18 cellular contexts compared by ENCODE assay signal in genomic region chr9:11038366-11038765, GRCh38.
DNase-seq lines count a peak whose midpoint lies in the region; TF ChIP-seq lines count a peak whose summit lies in the region.
"Had no signal": no experiment of that assay in that cellular context is flagged by ENCODE, and none has a peak within 500 bp of the region (broad histone marks: within the 10 kb centered on the region; RNA-seq: fewer than 3 reads in every experiment).

No MANE protein-coding gene starts in this region.

- H2BK5ac ChIP-seq in H9 (ENCODE audit: insufficient read length, low read length) = no peak overlapping the region

- H2BK120ac ChIP-seq in H9 (ENCODE audit: low read depth, low read length, poor library complexity, severe bottlenecking) = no peak overlapping the region

- H3K36me3 ChIP-seq in HUES64 (ENCODE audit: insufficient read depth, low read length) = no peaks in the 10 kb centered on the region
- no peaks in the 10 kb centered on the region for H3K36me3 ChIP-seq in endodermal cell (ENCODE audit: control insufficient read depth, insufficient read depth, low read length)
- H3K36me3 ChIP-seq in neural progenitor cell = no peaks in the 10 kb centered on the region
- H3K36me3 ChIP-seq: BLaER1 had no signal

- H2BK20ac ChIP-seq in H9 (ENCODE audit: low read depth, low read length, poor library complexity, severe bottlenecking) = no peak overlapping the region

- TF ChIP-seq CTCF in H9 (conservative IDR thresholded peaks at IDR 0.05) = no peak
- no peak for TF ChIP-seq CTCF in endodermal cell (conservative IDR thresholded peaks at IDR 0.05)
- no peak for TF ChIP-seq CTCF in neural progenitor cell (IDR thresholded peaks at IDR 0.05)

- H3K4me1 ChIP-seq in H9 (ENCODE audit: insufficient read depth, low read length) = no peaks in the 10 kb centered on the region; the same call in 1 of the 2 replicates
- H3K4me1 ChIP-seq in HUES64 (ENCODE audit: insufficient read depth, low read length) = peaks cover 24% of the 10 kb centered on the region
- H3K4me1 ChIP-seq in endodermal cell (ENCODE audit: control insufficient read depth, insufficient read depth, low read length) = no peaks in the 10 kb centered on the region
- H3K4me1 ChIP-seq in neural progenitor cell = peaks cover 9% of the 10 kb centered on the region
- H3K4me1 ChIP-seq: A549, BLaER1, Caco-2 had no signal

- H3K23ac ChIP-seq in H9 (ENCODE audit: insufficient read length, low read depth, low read length) = no peak overlapping the region

- no peak overlapping the region for H2BK15ac ChIP-seq in H9 (ENCODE audit: low read depth, low read length)

- no peaks in the 10 kb centered on the region for H3F3A ChIP-seq in neural progenitor cell (ENCODE audit: low read depth)

- no peaks in the 10 kb centered on the region for H3K9me3 ChIP-seq in H9 (ENCODE audit: control insufficient read depth, low read depth, low read length)
- H3K9me3 ChIP-seq in HUES64 (ENCODE audit: insufficient read depth, low read depth, low read length) = no peaks in the 10 kb centered on the region
- H3K9me3 ChIP-seq in endodermal cell (ENCODE audit: control insufficient read depth, low read length) = peaks cover 4% of the 10 kb centered on the region
- H3K9me3 ChIP-seq in neural progenitor cell (ENCODE audit: low read depth) = no peaks in the 10 kb centered on the region
- H3K9me3 ChIP-seq: A549, BLaER1, Caco-2 had no signal

- no peak overlapping the region for H3K4me2 ChIP-seq in H9 (ENCODE audit: insufficient read depth, insufficient read length, low read length)
- peak overlapping the region; percentile 3 for H3K4me2 ChIP-seq in neural progenitor cell
- H3K4me2 ChIP-seq: A549, BLaER1 had no signal

- H3K27ac Mint-ChIP-seq in H9 (peak overlapping the region; percentile 31 to 93 (median 88); a peak in 6 of 7 replicates), endodermal cell (no peak overlapping the region), neural progenitor cell (no peak overlapping the region)
- H3K27ac Mint-ChIP-seq: CD8-positive, alpha-beta T cell had no signal

- no peak overlapping the region for H2BK12ac ChIP-seq in H9 (ENCODE audit: insufficient read length, low read depth, low read length)

- H3K79me1 ChIP-seq in H9 (ENCODE audit: insufficient read depth, low read depth, low read length, poor library complexity, severe bottlenecking) = no peaks in the 10 kb centered on the region

- no peak overlapping the region for H4K8ac ChIP-seq in H9 (replicated peaks; ENCODE audit: insufficient read length, low read depth, low read length)

- H3K36me3 Mint-ChIP-seq in H9 (ENCODE audit: insufficient read depth in 1 of 3, low read depth in 3 of 3) (peaks cover 0 to 8% (median 0%) of the 10 kb centered on the region in 3 experiments; a peak in 2 of 7 replicates), endodermal cell (ENCODE audit: low read depth) (no peaks in the 10 kb centered on the region), neural progenitor cell (no peaks in the 10 kb centered on the region)
- H3K36me3 Mint-ChIP-seq: CD8-positive, alpha-beta T cell had no signal

- H3K9me3 Mint-ChIP-seq in H9 (no peaks in the 10 kb centered on the region; a peak in 1 of 5 replicates), endodermal cell (peaks cover 9% of the 10 kb centered on the region), neural progenitor cell (no peaks in the 10 kb centered on the region)

- H3K18ac ChIP-seq in H9 (ENCODE audit: insufficient read length, low read depth, low read length) = no peak overlapping the region

- no peak overlapping the region for H3K14ac ChIP-seq in H9 (ENCODE audit: insufficient read depth, low read length)

- H3K4me1 Mint-ChIP-seq in H9 = peaks cover 26 to 27% of the 10 kb centered on the region in 2 experiments
- peaks cover 8% of the 10 kb centered on the region for H3K4me1 Mint-ChIP-seq in endodermal cell
- no peaks in the 10 kb centered on the region for H3K4me1 Mint-ChIP-seq in neural progenitor cell
- H3K4me1 Mint-ChIP-seq: CD4-positive, CD25-positive, alpha-beta regulatory T cell had no signal

- no peaks in the 10 kb centered on the region for H3K27me3 Mint-ChIP-seq in H9 (ENCODE audit: low read depth)
- no peaks in the 10 kb centered on the region for H3K27me3 Mint-ChIP-seq in endodermal cell (ENCODE audit: insufficient read depth)
- H3K27me3 Mint-ChIP-seq in neural progenitor cell (ENCODE audit: insufficient read depth, low read depth) = no peaks in the 10 kb centered on the region
- H3K27me3 Mint-ChIP-seq: CD4-positive, CD25-positive, alpha-beta regulatory T cell had no signal

- no peaks in the 10 kb centered on the region for H4K20me1 ChIP-seq in H9 (ENCODE audit: control insufficient read depth, insufficient read depth, insufficient read length)
- H4K20me1 ChIP-seq in neural progenitor cell (ENCODE audit: low read depth) = no peaks in the 10 kb centered on the region
- H4K20me1 ChIP-seq: BLaER1 had no signal

- H3K23me2 ChIP-seq in H9 (ENCODE audit: insufficient read length, low read depth, low read length, poor library complexity, severe bottlenecking) = no peaks in the 10 kb centered on the region

- H3K4me3 Mint-ChIP-seq in H9 (no peak overlapping the region), endodermal cell (no peak overlapping the region), neural progenitor cell (no peak overlapping the region)
- H3K4me3 Mint-ChIP-seq: CD4-positive, CD25-positive, alpha-beta regulatory T cell; CD8-positive, alpha-beta T cell had no signal

- no peaks in the 10 kb centered on the region for H3K79me2 ChIP-seq in H9 (ENCODE audit: insufficient read depth, low read length)
- no peaks in the 10 kb centered on the region for H3K79me2 ChIP-seq in neural progenitor cell (ENCODE audit: low read depth)

- no peak overlapping the region for H3K4me3 ChIP-seq in HUES64 (ENCODE audit: low read length)
- no peak overlapping the region for H3K4me3 ChIP-seq in endodermal cell (ENCODE audit: low read length)
- no peak overlapping the region for H3K4me3 ChIP-seq in neural progenitor cell
- H3K4me3 ChIP-seq: A549, BLaER1 had no signal

- H3K56ac ChIP-seq in H9 (ENCODE audit: insufficient read length, low read depth, low read length) = no peak overlapping the region

- peak overlapping the region; percentile 74 for H3K27ac ChIP-seq in H9 (ENCODE audit: insufficient read length, low read depth, low read length)
- H3K27ac ChIP-seq in HUES64 (ENCODE audit: low read depth, low read length) = peak overlapping the region; percentile 77; the same call in 1 of the 2 replicates
- no peak overlapping the region for H3K27ac ChIP-seq in endodermal cell (ENCODE audit: low read depth, low read length)
- no peak overlapping the region for H3K27ac ChIP-seq in neural progenitor cell
- H3K27ac ChIP-seq: A549, BLaER1, C4-2B had no signal

- H4K91ac ChIP-seq in H9 (ENCODE audit: insufficient read length, low read depth, low read length) = no peak overlapping the region

- no peak overlapping the region for H2AK5ac ChIP-seq in H9 (ENCODE audit: insufficient read length, low read length)

- DNase-seq in H9 = no peak
- DNase-seq in endodermal cell = peak; percentile 53
- no peak for DNase-seq in neural progenitor cell (ENCODE audit: low spot score)
- DNase-seq in NCI-H146 treated with DMSO at 0.1 percent for 48 hours (lab: John Stamatoyannopoulos, UW; ENCODE audit: unreplicated experiment) = no peak
- no peak for DNase-seq in AG08395 (ENCODE audit: low spot score)
- DNase-seq in kidney tubule cell (ENCODE audit: low spot score) = no peak
- DNase-seq: 8988T; ACHN; Caco-2; CD4-positive, CD25-positive, alpha-beta regulatory T cell; CD8-positive, alpha-beta T cell; DMS153; DND-41; HCEC 1CT had no signal

- no peak overlapping the region for H3K9ac ChIP-seq in H9 (ENCODE audit: extremely low read depth, insufficient read length, low read length)
- H3K9ac ChIP-seq in HUES64 (ENCODE audit: low read depth, low read length) = no peak overlapping the region
- H3K9ac ChIP-seq in endodermal cell (ENCODE audit: extremely low read depth, low read length, poor library complexity, severe bottlenecking) = no peak overlapping the region
- H3K9ac ChIP-seq in neural progenitor cell = no peak overlapping the region
- H3K9ac ChIP-seq: BLaER1 had no signal

- no peak overlapping the region for H3T11ph ChIP-seq in H9 (ENCODE audit: low read length)

- H2AFZ ChIP-seq in H9 (ENCODE audit: low read length) (no peak overlapping the region), neural progenitor cell (replicated peaks) (no peak overlapping the region)

- H4K5ac ChIP-seq in H9 (ENCODE audit: insufficient read length, low read depth, low read length) = no peak overlapping the region

- H3K27me3 ChIP-seq in H9 (ENCODE audit: insufficient read depth, low read length) (no peaks in the 10 kb centered on the region), HUES64 (ENCODE audit: insufficient read depth, low read length) (no peaks in the 10 kb centered on the region), endodermal cell (ENCODE audit: control insufficient read depth, insufficient read depth, low read length, poor library complexity, severe bottlenecking) (no peaks in the 10 kb centered on the region), neural progenitor cell (no peaks in the 10 kb centered on the region)
- H3K27me3 ChIP-seq: BLaER1 had no signal

- H3K4ac ChIP-seq in H9 (ENCODE audit: low read depth, low read length) = no peak overlapping the region

- no CpG with 5 or more reads among the region's 7 CpGs for WGBS in H9 (ENCODE audit: extremely low coverage, insufficient read length, low lambda C conversion rate)
- WGBS in HUES64 = 70% methylated on average over 7 of the region's 7 CpGs
- WGBS in endodermal cell (ENCODE audit: insufficient coverage in 1 of 2, insufficient read length in 1 of 2), 2 experiments = 67 to 87% methylated on average over 5 to 7 of the region's 7 CpGs

Comparison
In these comparisons a context has a peak if more than half of its experiments do, and no peak if none do; other contexts are left out.
1. H3K27ac ChIP-seq: peak in H9 (single experiment) and HUES64 (single experiment); none in endodermal cell (single experiment) and neural progenitor cell (single experiment).
2. H3K27ac Mint-ChIP-seq: peak in H9 (3 of 3); none in endodermal cell (single experiment) and neural progenitor cell (single experiment).